9 cellular contexts compared by ENCODE assay signal in the genomic region with DNA sequence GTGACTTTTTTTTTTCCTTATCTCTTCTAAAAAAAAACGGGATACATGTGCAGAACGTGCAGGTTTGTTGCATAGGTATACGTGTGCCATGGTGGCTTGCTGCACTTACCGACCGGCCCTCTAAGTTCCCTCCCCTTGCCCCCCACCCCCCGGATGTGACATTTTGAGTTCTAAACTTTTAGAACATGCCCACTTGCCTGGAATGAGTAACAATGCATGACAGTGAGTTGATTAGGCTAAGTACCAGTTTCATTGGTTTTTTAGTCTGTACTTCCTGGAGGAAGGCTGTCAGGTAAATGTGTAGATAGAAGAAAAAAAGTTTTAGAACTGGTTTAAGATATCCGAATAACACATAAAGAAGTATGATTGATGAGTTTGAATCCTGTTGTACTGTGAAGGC. TPM values are rescaled to one million over a fixed set of nuclear protein-coding genes. Genes with fewer than 3 reads are reported as not detected.
DNase-seq lines count a peak whose midpoint lies in the region; ATAC-seq and TF ChIP-seq lines count a peak whose summit lies in the region.
"Had no signal": no experiment of that assay in that cellular context is flagged by ENCODE, and none has a peak within 500 bp of the region (broad histone marks: within the 10 kb centered on the region; RNA-seq: fewer than 3 reads in every experiment).

No MANE protein-coding gene starts in this region.

- no peaks in the 10 kb centered on the region for H3K27me3 ChIP-seq in effector memory CD4-positive, alpha-beta T cell (replicated peaks; ENCODE audit: control insufficient read depth, insufficient read depth, low read length, poor library complexity, severe bottlenecking)
- H3K27me3 ChIP-seq in vagina: no peaks in the 10 kb centered on the region
- H3K27me3 ChIP-seq: transverse colon had no signal

- DNase-seq in effector memory CD4-positive, alpha-beta T cell: peak in 2 of 3 donors; percentile 3 to 17
- peak in 2 of 3 experiments; percentile 37 to 49 for DNase-seq in stimulated activated CD4-positive, alpha-beta T cell treated with anti-CD3 and anti-CD28 coated beads, TNF-alpha, amount 100 ng/mL, for 24 hours (ENCODE audit: low read depth in 3 of 3)
- DNase-seq in amniotic stem cell (lab: John Stamatoyannopoulos, UW) (no peak), vagina (ENCODE audit: extremely low spot score in 2 of 2) (no peak), UCSD-AML1 (lab: John Stamatoyannopoulos, UW; ENCODE audit: unreplicated experiment) (no peak), NCI-H446 treated with DMSO at 0.1 percent for 48 hours (lab: John Stamatoyannopoulos, UW) (no peak)
- DNase-seq: transverse colon had no signal

- intact Hi-C loops in vagina (cut with DNase I): loop anchor here (5.0 kb wide), 1 partner anchor 462 kb away; a partner anchor contains a TSS

- peak; percentile 24 for ATAC-seq in GM21717 (IDR thresholded peaks at IDR 0.05; ENCODE audit: unreplicated experiment)
- peak; percentile 34 to 57 for ATAC-seq in activated CD4-positive, CD25-positive, alpha-beta regulatory T cell treated with anti-CD3 and anti-CD28 coated beads, Interleukin-2, amount 50 U/mL, for 24 hours

- no peaks in the 10 kb centered on the region for H3K36me3 ChIP-seq in effector memory CD4-positive, alpha-beta T cell (ENCODE audit: control insufficient read depth, insufficient read depth, low read length)
- no peaks in the 10 kb centered on the region for H3K36me3 ChIP-seq in vagina
- H3K36me3 ChIP-seq: transverse colon had no signal

- TF ChIP-seq POLR2A in vagina (IDR thresholded peaks at IDR 0.05): no peak

- TF ChIP-seq CTCF in vagina (IDR thresholded peaks at IDR 0.05): no peak

- no peak overlapping the region for H3K27ac ChIP-seq in effector memory CD4-positive, alpha-beta T cell (ENCODE audit: insufficient read depth, low read length, poor library complexity, severe bottlenecking)
- no peak overlapping the region for H3K27ac ChIP-seq in vagina
- H3K27ac ChIP-seq: transverse colon had no signal

- H3K4me3 ChIP-seq in effector memory CD4-positive, alpha-beta T cell (ENCODE audit: insufficient read depth, low read depth, low read length, poor library complexity, severe bottlenecking): no peak overlapping the region
- no peak overlapping the region for H3K4me3 ChIP-seq in vagina

- peaks cover 23% of the 10 kb centered on the region for H3K4me1 ChIP-seq in effector memory CD4-positive, alpha-beta T cell (ENCODE audit: control insufficient read depth, insufficient read depth, low read length, poor library complexity, severe bottlenecking)
- H3K4me1 ChIP-seq in vagina: peaks cover 68% of the 10 kb centered on the region

- H3K9me3 ChIP-seq in effector memory CD4-positive, alpha-beta T cell (ENCODE audit: control insufficient read depth, low read length): no peaks in the 10 kb centered on the region
- H3K9me3 ChIP-seq in vagina: no peaks in the 10 kb centered on the region
- H3K9me3 ChIP-seq: transverse colon had no signal

RNA-seq across cellular contexts. Expression of a gene that starts 4.0 kb away (rescaled TPM):
- total RNA-seq in vagina: 146 TPM

Comparison
In these comparisons a context has a peak if more than half of its experiments do, and no peak if none do; other contexts are left out.
1. DNase-seq: peak in effector memory CD4-positive, alpha-beta T cell (2 of 3) and stimulated activated CD4-positive, alpha-beta T cell treated with anti-CD3 and anti-CD28 coated beads, TNF-alpha, amount 100 ng/mL, for 24 hours (2 of 3); none in amniotic stem cell (single experiment), vagina (0 of 2), UCSD-AML1 (single experiment) and NCI-H446 treated with DMSO at 0.1 percent for 48 hours (single experiment).